Comparison of ENCODE assay signal across 8 cellular contexts in the genomic region with DNA sequence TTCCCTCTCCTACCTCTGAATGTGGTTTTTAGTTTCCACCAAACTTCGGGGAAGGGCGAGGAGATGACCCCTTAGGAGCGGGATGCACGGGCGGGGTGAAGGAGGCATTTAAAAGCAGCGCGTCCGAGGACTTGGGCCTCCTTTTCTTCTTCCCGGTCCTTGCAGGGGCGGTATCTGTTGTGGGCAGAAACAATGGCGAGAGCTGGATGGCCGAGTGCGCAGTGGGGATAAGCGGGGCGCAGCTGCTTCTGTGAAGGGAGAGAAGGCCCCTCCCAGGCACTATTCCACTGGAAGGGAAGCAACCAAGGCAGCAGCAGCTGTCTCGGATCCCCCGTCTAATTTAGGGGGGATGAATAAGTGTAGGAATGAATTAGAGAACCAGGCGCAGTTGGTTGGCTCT. TPM values are rescaled to one million over a fixed set of nuclear protein-coding genes. Genes with fewer than 3 reads are reported as not detected.
DNase-seq lines count a peak whose midpoint lies in the region; FAIRE-seq and TF ChIP-seq lines count a peak whose summit lies in the region.

No MANE protein-coding gene starts in this region.

- DNase-seq in A673 (ENCODE audit: low spot score), result peak; percentile 52
- DNase-seq in GM12891 (ENCODE audit: insufficient read length, low spot score), result peak; percentile 5
- DNase-seq in NCI-H460 (ENCODE audit: extremely low read depth, low read depth), result peak; percentile 13
- DNase-seq in activated effector memory CD4-positive, alpha-beta T cell treated with anti-CD3 and anti-CD28 coated beads, Interleukin-2, amount 50 U/mL, for 16 hours, result peak; percentile 70
- DNase-seq in foreskin fibroblast, result peak; percentile 28 to 69
- peak; percentile 49 for DNase-seq in nephron progenitor cell
- peak; percentile 25 to 33 for DNase-seq in uterus
- no peak for DNase-seq in amniotic stem cell (lab: John Stamatoyannopoulos, UW)

- H3K27me3 Mint-ChIP-seq in nephron progenitor cell (ENCODE audit: low read depth, poor library complexity), result peaks cover 4% of the 10 kb centered on the region

- H3K9me3 Mint-ChIP-seq in nephron progenitor cell, result no peaks in the 10 kb centered on the region

- POLR2A ChIA-PET in A673 (lab: Charles Lee; ENCODE audit: low non-redundant PET), result no interaction called here

- CTCF ChIA-PET in A673 (lab: Charles Lee), result no interaction called here

- H3K4me3 ChIP-seq in A673 (ENCODE audit: low read depth, low read length, poor library complexity, severe bottlenecking) (peak overlapping the region; percentile 90), foreskin fibroblast (ENCODE audit: low read depth in 1 of 2, low read length in 2 of 2) (peak overlapping the region; percentile 63 to 85), uterus (peak overlapping the region; percentile 72 to 92)

- TF ChIP-seq CTCF in A673 (conservative IDR thresholded peaks at IDR 0.05; ENCODE audit: low read depth, low read length) (no peak), foreskin fibroblast (IDR thresholded peaks at IDR 0.05; ENCODE audit: low read depth, low read length) (no peak), nephron progenitor cell (IDR thresholded peaks at IDR 0.05) (no peak), uterus (IDR thresholded peaks at IDR 0.05) (no peak)

- H3K36me3 ChIP-seq in A673 (ENCODE audit: insufficient read depth, low read length, poor library complexity, severe bottlenecking) (peaks cover 33% of the 10 kb centered on the region), uterus (no peaks in the 10 kb centered on the region)

- peak overlapping the region; percentile 100 for H3K27ac Mint-ChIP-seq in nephron progenitor cell

- no peak for TF ChIP-seq POLR2A in GM12891 (IDR thresholded peaks at IDR 0.05; ENCODE audit: low read depth, low read length)
- TF ChIP-seq POLR2A in uterus (IDR thresholded peaks at IDR 0.05), result no peak

- H3K27ac ChIP-seq in A673 (ENCODE audit: low read depth, low read length, poor library complexity, severe bottlenecking) (peak overlapping the region; percentile 93), uterus (peak overlapping the region; percentile 93 to 97)

- peaks cover 13% of the 10 kb centered on the region for H3K4me1 ChIP-seq in A673 (ENCODE audit: insufficient read depth, low read length, poor library complexity, severe bottlenecking)
- H3K4me1 ChIP-seq in uterus, result peaks cover 0 to 4% of the 10 kb centered on the region in 2 donors

- H3K27me3 ChIP-seq in A673 (replicated peaks; ENCODE audit: insufficient read depth, low read depth, low read length, poor library complexity) (peaks cover 8% of the 10 kb centered on the region), uterus (no peaks in the 10 kb centered on the region)

- peak; percentile 64 for FAIRE-seq in GM12891 (lab: Jason Lieb, UNC)

- peaks cover 42% of the 10 kb centered on the region for H3K4me1 Mint-ChIP-seq in nephron progenitor cell

- intact Hi-C loops in A673 (cut with micrococcal nuclease; ENCODE audit: unreplicated experiment) (no loop called here), uterus (cut with DNase I; ENCODE audit: low total_unique reads) (no loop called here)

- H3K36me3 Mint-ChIP-seq in nephron progenitor cell (ENCODE audit: low read depth), result peaks cover 33% of the 10 kb centered on the region

- H3K9me3 ChIP-seq in A673 (ENCODE audit: low read depth, low read length, poor library complexity, severe bottlenecking) (no peaks in the 10 kb centered on the region), uterus (no peaks in the 10 kb centered on the region)

- peak overlapping the region; percentile 98 for H3K4me3 Mint-ChIP-seq in nephron progenitor cell

- TSS peak; percentile 25 for BruUV-seq in A673 (replicated peaks; lab: Mats Ljungman, UMichigan)

TF ChIP-seq in GM12891, 5 proteins besides CTCF, POLR2A, EP300 and RAD21:
- TF ChIP-seq SPI1 (IDR thresholded peaks at IDR 0.05; ENCODE audit: low read depth, low read length), result no peak
- no peak for TF ChIP-seq POU2F2 (IDR thresholded peaks at IDR 0.05; ENCODE audit: low read depth, low read length)
- no peak for TF ChIP-seq POLR2AphosphoS5 (IDR thresholded peaks at IDR 0.05; ENCODE audit: low read depth, low read length)
- TF ChIP-seq TAF1 (IDR thresholded peaks at IDR 0.05; ENCODE audit: low read depth, low read length), result no peak
- no peak for TF ChIP-seq PAX5 (IDR thresholded peaks at IDR 0.05; ENCODE audit: insufficient read depth, low read length, severe bottlenecking)

RNA-seq across cellular contexts. Expression of a gene that starts 0.9 kb away (rescaled TPM):
- total RNA-seq in A673 (2021) (77.1 and 77.6 TPM in 2 replicates), uterus (10 to 100 TPM; 25.6 to 87.1 (median 63.9) TPM)
- polyA plus RNA-seq in GM12891 (2012; ENCODE audit: low read depth, missing spikeins), result 37.2 TPM
- 32.0 and 41.0 TPM in 2 replicates for total RNA-seq in NCI-H460 (2014; rRNA removed; shearing (Covaris generic))
- polyA plus RNA-seq in NCI-H460 (2014; cell fraction: nucleus; rRNA removed), result 13.3 and 22.5 TPM in 2 replicates
